8 cellular contexts compared by ENCODE assay signal in the genomic region with DNA sequence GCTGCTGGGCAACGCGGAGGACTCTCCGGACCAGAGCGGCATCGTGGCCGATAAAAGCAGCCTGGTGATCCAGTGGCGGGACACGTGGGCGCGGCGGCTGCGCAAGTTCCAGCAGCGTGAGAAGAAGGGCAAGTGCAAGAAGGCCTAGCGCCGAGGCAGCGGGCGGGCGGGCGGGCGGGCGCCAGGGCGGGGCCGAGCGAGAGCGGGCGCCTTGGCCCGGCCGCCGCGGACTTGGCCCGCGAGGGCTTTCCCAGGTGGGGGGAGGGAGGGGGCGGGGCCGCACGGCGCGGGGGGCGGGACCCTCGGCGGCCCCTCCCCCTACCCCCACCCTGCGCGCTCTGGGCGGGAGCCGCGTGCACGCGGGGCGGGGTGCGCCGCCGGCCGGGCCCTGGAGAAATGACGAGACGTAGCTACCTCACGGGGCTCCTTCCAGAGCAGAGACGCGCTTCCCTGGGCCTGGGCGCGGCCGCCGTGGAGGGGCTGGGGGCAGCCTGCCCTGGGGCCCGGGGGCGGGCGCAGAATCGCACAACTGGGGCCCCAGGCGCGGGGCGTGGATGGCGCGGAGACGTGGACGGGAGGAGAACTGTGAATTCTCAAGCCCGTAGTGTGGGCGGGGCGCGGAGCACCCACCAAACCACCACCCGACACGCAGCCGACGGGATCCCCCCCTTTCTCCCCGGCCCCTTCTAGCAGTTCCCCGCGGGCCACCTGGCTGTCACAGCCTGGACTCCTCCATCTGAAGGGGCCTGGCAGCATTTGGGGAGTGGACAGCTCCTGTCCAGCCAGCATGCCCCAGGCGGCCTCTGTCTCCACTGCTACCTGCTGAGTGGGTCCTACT.
DNase-seq lines count a peak whose midpoint lies in the region; ATAC-seq and TF ChIP-seq lines count a peak whose summit lies in the region.

No MANE protein-coding gene starts in this region.

- TF ChIP-seq POLR2A in sigmoid colon (IDR thresholded peaks at IDR 0.05) = peak in 1 of 2 donors; percentile 40

- H3K27ac ChIP-seq in sigmoid colon = peak overlapping the region; percentile 92 to 96 (median 95)

- H3K9me3 ChIP-seq in sigmoid colon = no peaks in the 10 kb centered on the region

- in situ Hi-C loops in astrocyte of the cerebellum (cut with HindIII; ENCODE audit: low sequenced_read_pairs) = no loop called here

- H3K4me1 ChIP-seq in sigmoid colon = peaks cover 3 to 59% (median 55%) of the 10 kb centered on the region in 4 donors

- TF ChIP-seq CTCF in astrocyte of the cerebellum (IDR thresholded peaks at IDR 0.05; ENCODE audit: low read depth, low read length, missing control alignments) = no peak
- no peak for TF ChIP-seq CTCF in sigmoid colon (IDR thresholded peaks at IDR 0.05)

- 1% methylated on average over 84 of the region's 84 CpGs for WGBS in sigmoid colon, 2 donors

- TF ChIP-seq EP300 in sigmoid colon (IDR thresholded peaks at IDR 0.05) = no peak

- no peaks in the 10 kb centered on the region for H3K36me3 ChIP-seq in sigmoid colon

- intact Hi-C loops in sigmoid colon (cut with DNase I) = loop anchor here (2.0 to 5.0 kb wide), 4 partner anchors 123 to 858 kb away; a partner anchor contains a TSS

- no peaks in the 10 kb centered on the region for H3K27me3 ChIP-seq in sigmoid colon

- H3K4me3 ChIP-seq in GM08714 (ENCODE audit: low read length) = peak overlapping the region; percentile 62; the same call in 1 of the 2 replicates
- peak overlapping the region; percentile 26 for H3K4me3 ChIP-seq in astrocyte of the cerebellum (ENCODE audit: low read depth, low read length)
- peak overlapping the region; percentile 27 to 54 (median 51) for H3K4me3 ChIP-seq in sigmoid colon

- peak; percentile 51 for DNase-seq in T-helper 22 cell (ENCODE audit: low read depth)
- no peak for DNase-seq in astrocyte of the cerebellum (ENCODE audit: low read depth)
- peak; percentile 92 for DNase-seq in hepatic stellate cell (ENCODE audit: low spot score)
- DNase-seq in sigmoid colon = peak; percentile 93
- DNase-seq in GOT3 (lab: John Stamatoyannopoulos, UW) = no peak

- peak; percentile 48 for ATAC-seq in HG03039 (IDR thresholded peaks at IDR 0.05; ENCODE audit: unreplicated experiment)
- ATAC-seq in GM18519 (IDR thresholded peaks at IDR 0.05; ENCODE audit: low FRiP score, unreplicated experiment) = no peak

Comparison
In these comparisons a context has a peak if more than half of its experiments do, and no peak if none do; other contexts are left out.
1. DNase-seq: peak in T-helper 22 cell (single experiment), hepatic stellate cell (single experiment) and sigmoid colon (single experiment); none in astrocyte of the cerebellum (single experiment) and GOT3 (single experiment).
2. Peak in every context shown above with its lines, with median percentiles within 50 percentile points of each other: H3K4me3 ChIP-seq.